19 cellular contexts compared by ENCODE assay signal in the genomic region with DNA sequence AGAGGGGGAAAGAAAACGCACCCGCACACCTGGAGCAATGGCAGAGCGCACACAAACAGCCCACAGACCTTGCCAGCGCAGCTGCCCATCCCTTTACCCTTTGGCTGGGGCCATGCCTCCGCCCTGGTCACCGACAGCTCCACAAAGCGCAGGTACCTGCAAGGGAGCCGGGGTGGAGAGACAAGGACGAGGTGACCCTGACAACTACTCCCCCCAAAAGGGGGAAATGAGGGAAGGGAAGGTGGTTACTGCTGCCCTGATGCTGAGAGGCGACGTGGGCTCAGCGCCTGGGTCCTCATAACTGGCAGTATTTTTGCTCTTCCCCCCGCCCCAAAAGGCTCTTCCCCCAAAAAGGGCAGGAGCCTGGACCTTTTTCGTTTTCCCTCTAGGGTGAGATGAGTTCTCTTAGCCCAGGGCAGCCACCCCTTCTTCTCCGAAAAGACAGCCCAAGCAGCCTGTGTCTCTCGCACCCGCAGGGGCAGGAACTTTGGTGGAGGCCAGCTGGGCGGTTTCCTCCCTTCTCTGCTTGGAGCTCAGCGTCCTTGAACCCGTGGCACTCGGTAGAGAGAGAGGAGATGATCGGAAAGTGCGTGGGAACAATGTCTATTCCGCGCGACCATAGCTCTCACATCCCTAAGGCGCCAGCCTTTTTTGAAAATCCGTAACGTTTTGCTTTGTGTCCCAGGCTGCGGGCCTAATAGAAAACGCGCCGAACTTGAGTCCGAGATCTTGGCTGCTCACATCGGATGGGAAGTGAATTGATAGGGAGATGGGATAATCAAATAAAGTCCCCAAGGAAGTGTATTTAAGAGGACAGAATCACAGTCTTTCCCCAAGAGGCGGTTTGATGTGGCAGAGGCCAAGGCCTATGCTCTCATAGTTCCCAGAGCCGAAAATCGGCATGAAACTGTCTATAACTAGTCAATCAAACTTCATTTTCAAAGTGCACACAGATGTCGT. TPM values are rescaled to one million over a fixed set of nuclear protein-coding genes. Genes with fewer than 3 reads are reported as not detected.
A peak's percentile ranks its signal among the peaks of the same experiment; 100 is the strongest.
DNase-seq lines count a peak whose midpoint lies in the region; ATAC-seq, FAIRE-seq and TF ChIP-seq lines count a peak whose summit lies in the region.
"Had no signal": no experiment of that assay in that cellular context is flagged by ENCODE, and none has a peak within 500 bp of the region (broad histone marks: within the 10 kb centered on the region; RNA-seq: fewer than 3 reads in every experiment).

No MANE protein-coding gene starts in this region.

- H3K4me3 ChIP-seq in H1 (ENCODE audit: extremely low read depth in 1 of 4, insufficient read depth in 2 of 4, low read depth in 3 of 4, low read length in 4 of 4) (no peak overlapping the region; a peak in 1 of 8 replicates), osteoblast (ENCODE audit: insufficient read depth, low read length) (no peak overlapping the region)
- H3K4me3 ChIP-seq: thyroid gland had no signal

- TF ChIP-seq CTCF in H1 (IDR thresholded peaks at IDR 0.05; ENCODE audit: control extremely low read depth in 1 of 3, insufficient read depth in 1 of 3, low read depth in 1 of 3, low read length in 3 of 3) (no peak), osteoblast (IDR thresholded peaks at IDR 0.05; ENCODE audit: extremely low read depth, low read depth, low read length) (no peak)

- CTCF ChIA-PET in H1 (lab: Charles Lee; ENCODE audit: partially characterized antibody): no interaction called here

- no peak overlapping the region for H3K23ac ChIP-seq in H1 (ENCODE audit: insufficient read length)

- no peaks in the 10 kb centered on the region for H3K79me2 ChIP-seq in H1 (ENCODE audit: control insufficient read depth in 1 of 2, insufficient read depth in 2 of 2, low read length in 2 of 2)
- H3K79me2 ChIP-seq in osteoblast (ENCODE audit: insufficient read depth, low read length): no peaks in the 10 kb centered on the region

- H2BK15ac ChIP-seq in H1 (ENCODE audit: low read length): peak overlapping the region; percentile 46; the same call in 1 of the 2 replicates

- no peak overlapping the region for H3K18ac ChIP-seq in H1 (ENCODE audit: extremely low read depth, low read length)

- peak; percentile 40 for DNase-seq in DMS53 (lab: John Stamatoyannopoulos, UW)
- no peak for DNase-seq in DMS53 treated with DMSO at 0.1 percent for 48 hours (lab: John Stamatoyannopoulos, UW; ENCODE audit: unreplicated experiment)
- peak; percentile 25 for DNase-seq in HCEC 1CT
- DNase-seq in H1 (ENCODE audit: low read depth in 1 of 2, low spot score in 2 of 2): no peak
- peak; percentile 80 for DNase-seq in osteoblast (ENCODE audit: insufficient read length, low spot score, missing footprints)
- no peak for DNase-seq in UCSD-AML1 (lab: John Stamatoyannopoulos, UW; ENCODE audit: unreplicated experiment)
- no peak for DNase-seq in NOMO-1 treated with dmso at 0.1 percent for 144 hours (lab: John Stamatoyannopoulos, UW; ENCODE audit: unreplicated experiment)
- DNase-seq: 8988T, anterior cingulate cortex, COR-L47, dermis blood vessel endothelial cell, foreskin fibroblast, NCI-H1105, NCI-H226, OCI-M1, T-helper 9 cell, thyroid gland had no signal

- no peaks in the 10 kb centered on the region for H3K79me1 ChIP-seq in H1 (ENCODE audit: low read depth, low read length)

- no peak overlapping the region for H4K8ac ChIP-seq in H1 (ENCODE audit: extremely low read depth, insufficient read depth, low read length)

- H3K4ac ChIP-seq in H1 (replicated peaks; ENCODE audit: insufficient read length, low read depth, low read length): no peak overlapping the region

- H2AFZ ChIP-seq in H1 (ENCODE audit: low read length) (no peak overlapping the region), osteoblast (ENCODE audit: low read length) (no peak overlapping the region)

- H3K23me2 ChIP-seq in H1 (ENCODE audit: low read depth, low read length): peaks cover 5% of the 10 kb centered on the region; the same call in 1 of the 2 replicates

- POLR2A ChIA-PET in H1 (lab: Charles Lee; ENCODE audit: partially characterized antibody): interaction anchor here (1.4 to 1.6 kb wide), 2 partner anchors 10 to 13 kb away, joined by 6 to 9 read pairs; no protein-coding TSS in a partner anchor

- no peak overlapping the region for H4K91ac ChIP-seq in H1 (replicated peaks; ENCODE audit: insufficient read length, low read length)

- H2BK5ac ChIP-seq in H1 (ENCODE audit: low read depth, low read length): no peak overlapping the region

- no peak overlapping the region for H4K5ac ChIP-seq in H1 (ENCODE audit: insufficient read length, low read depth, low read length)

- H3K14ac ChIP-seq in H1 (ENCODE audit: insufficient read length): no peak overlapping the region

- H3K4me1 ChIP-seq in H1 (replicated peaks in 1 of 4; ENCODE audit: control insufficient read depth in 3 of 4, insufficient read depth in 4 of 4, low read length in 3 of 4): peaks cover 2 to 41% (median 27%) of the 10 kb centered on the region in 4 experiments
- H3K4me1 ChIP-seq in osteoblast (ENCODE audit: insufficient read depth, low read length): no peaks in the 10 kb centered on the region

- no peak overlapping the region for H3K56ac ChIP-seq in H1 (replicated peaks; ENCODE audit: insufficient read length, low read depth, low read length)

- H2AK5ac ChIP-seq in H1 (ENCODE audit: low read depth, low read length): no peak overlapping the region

- TF ChIP-seq RAD21 in H1 (IDR thresholded peaks at IDR 0.05 in 1 of 2, conservative IDR thresholded peaks at IDR 0.05 in 1 of 2; ENCODE audit: low read depth in 2 of 2, low read length in 2 of 2): no peak

- H2BK20ac ChIP-seq in H1 (ENCODE audit: low read length): no peak overlapping the region; the same call in 1 of the 2 replicates

- FAIRE-seq in H1 (lab: Jason Lieb, UNC): no peak
- FAIRE-seq: islet of Langerhans had no signal

- peaks cover 0 to 17% (median 0%) of the 10 kb centered on the region in 4 experiments; a peak in 2 of 8 replicates for H3K36me3 ChIP-seq in H1 (ENCODE audit: control insufficient read depth in 2 of 4, insufficient read depth in 4 of 4, low read length in 3 of 4)
- H3K36me3 ChIP-seq in osteoblast (ENCODE audit: insufficient read depth, low read length): no peaks in the 10 kb centered on the region
- H3K36me3 ChIP-seq: thyroid gland had no signal

- TF ChIP-seq EP300 in H1 (IDR thresholded peaks at IDR 0.05; ENCODE audit: borderline replicate concordance in 1 of 2, low read depth in 2 of 2, low read length in 2 of 2): no peak

- no peak for TF ChIP-seq POLR2A in H1 (IDR thresholded peaks at IDR 0.05; ENCODE audit: control extremely low read depth in 1 of 2, low read depth in 2 of 2, low read length in 2 of 2)

- H2BK120ac ChIP-seq in H1 (replicated peaks; ENCODE audit: low read depth, low read length): no peak overlapping the region

- 0 out of 2 replicates have a peak overlapping the region, but pooled peaks have one; percentile 29 for H2BK12ac ChIP-seq in H1 (ENCODE audit: low read depth, low read length)

- H4K20me1 ChIP-seq in H1 (replicated peaks in 1 of 2; ENCODE audit: control insufficient read depth in 1 of 2, insufficient read depth in 2 of 2, low read length in 2 of 2) (peaks cover 45 to 46% of the 10 kb centered on the region in 2 experiments), osteoblast (ENCODE audit: insufficient read depth, low read length) (no peaks in the 10 kb centered on the region)

- peaks cover 95 to 100% (median 99%) of the 10 kb centered on the region in 4 experiments for H3K27me3 ChIP-seq in H1 (replicated peaks in 1 of 4; ENCODE audit: control insufficient read depth in 3 of 4, extremely low read depth in 1 of 4, insufficient read depth in 3 of 4, low read length in 3 of 4)
- H3K27me3 ChIP-seq in osteoblast (ENCODE audit: insufficient read depth, low read length): peaks cover 97% of the 10 kb centered on the region

- ATAC-seq in HG03521 (IDR thresholded peaks at IDR 0.05; ENCODE audit: unreplicated experiment): no peak

- no peak overlapping the region for H3K9ac ChIP-seq in H1 (replicated peaks in 1 of 4; ENCODE audit: extremely low read depth in 1 of 4, low read depth in 3 of 4, low read length in 3 of 4)

- no peaks in the 10 kb centered on the region for H3K9me3 ChIP-seq in H1 (ENCODE audit: insufficient read depth in 2 of 2, low read depth in 1 of 2, low read length in 1 of 2)
- peaks cover 2% of the 10 kb centered on the region for H3K9me3 ChIP-seq in osteoblast (ENCODE audit: low read depth, low read length)
- H3K9me3 ChIP-seq: thyroid gland had no signal

- H3K4me2 ChIP-seq in H1 (ENCODE audit: insufficient read depth in 1 of 2, low read depth in 2 of 2, low read length in 2 of 2) (peak overlapping the region; percentile 34 to 51; a peak in 3 of 4 replicates), osteoblast (ENCODE audit: insufficient read depth, low read length) (no peak overlapping the region)

- WGBS in H1 (ENCODE audit: extremely low coverage in 1 of 2, insufficient coverage in 1 of 2, insufficient read length in 1 of 2, insufficient replicate concordance in 2 of 2, low coverage in 1 of 2, low lambda C conversion rate in 2 of 2, missing lambda C conversion rate in 1 of 2), 2 experiments: 11% methylated on average over 38 of the region's 39 CpGs; no CpG with 5 or more reads in 1 of the 2 experiments

- H3K27ac ChIP-seq in H1 (ENCODE audit: low read depth, low read length) (no peak overlapping the region), osteoblast (ENCODE audit: low read depth, low read length) (no peak overlapping the region)
- H3K27ac ChIP-seq: thyroid gland had no signal

TF ChIP-seq in H1, 55 proteins besides CTCF, POLR2A, EP300 and RAD21 (continues in another document):
- TF ChIP-seq, protein P1, sequence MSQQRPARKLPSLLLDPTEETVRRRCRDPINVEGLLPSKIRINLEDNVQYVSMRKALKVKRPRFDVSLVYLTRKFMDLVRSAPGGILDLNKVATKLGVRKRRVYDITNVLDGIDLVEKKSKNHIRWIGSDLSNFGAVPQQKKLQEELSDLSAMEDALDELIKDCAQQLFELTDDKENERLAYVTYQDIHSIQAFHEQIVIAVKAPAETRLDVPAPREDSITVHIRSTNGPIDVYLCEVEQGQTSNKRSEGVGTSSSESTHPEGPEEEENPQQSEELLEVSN (IDR thresholded peaks at IDR 0.05): no peak
- TF ChIP-seq SUZ12 (IDR thresholded peaks at IDR 0.05; ENCODE audit: low read length) (peak; percentile 47), SP1 (IDR thresholded peaks at IDR 0.05; ENCODE audit: low read depth, low read length) (no peak), TAF7 (optimal IDR thresholded peaks at IDR 0.05; ENCODE audit: borderline replicate concordance, low read depth, low read length) (no peak), FOSL1 (IDR thresholded peaks at IDR 0.05; ENCODE audit: insufficient read depth, low read depth, low read length) (no peak)

RNA-seq across cellular contexts. Expression of gene NKX2-3, which starts 1.0 kb away (rescaled TPM):
- total RNA-seq in H1 (2021; fragmentation: NEBNext Ultra II Directional; extraction: Animal tissue kit (Norgen Biotek cat#: 25700)): not detected in 2 replicates
- not detected in 2 replicates for polyA plus RNA-seq in H1 (2011; rRNA removed)
- not detected for polyA plus RNA-seq in H1 (2011; cell fraction: cytosol; rRNA removed)
- not detected for polyA plus RNA-seq in H1 (2011; cell fraction: nucleus; rRNA removed)
- polyA plus RNA-seq in H1 (2012, experiment 1 of 2): not detected in 4 replicates
- not detected for polyA plus RNA-seq in H1 (2012, experiment 2 of 2)
- polyA plus RNA-seq in H1 (2013, experiment 1 of 2): not detected
- polyA plus RNA-seq in H1 (2013, experiment 2 of 2): not detected
- polyA minus RNA-seq in H1 (2011; rRNA and poly(A)+ RNA removed): not detected in 2 replicates
- polyA minus RNA-seq in H1 (2011; cell fraction: cytosol; rRNA and poly(A)+ RNA removed): not detected
- polyA minus RNA-seq in H1 (2011; cell fraction: nucleus; rRNA and poly(A)+ RNA removed): not detected
- total RNA-seq in osteoblast: not detected in 2 replicates
- total RNA-seq: dermis blood vessel endothelial cell had no signal

Comparison
In these comparisons a context has a peak if more than half of its experiments do, and no peak if none do; other contexts are left out.
1. DNase-seq: peak in DMS53 (single experiment), HCEC 1CT (single experiment) and osteoblast (single experiment); none in DMS53 treated with DMSO at 0.1 percent for 48 hours (single experiment), H1 (0 of 2), UCSD-AML1 (single experiment) and NOMO-1 treated with dmso at 0.1 percent for 144 hours (single experiment).